Comparison of ENCODE assay signal across 14 cellular contexts in genomic region chr22:47154621-47155081, GRCh38.
DNase-seq lines count a peak whose midpoint lies in the region; ATAC-seq, FAIRE-seq and TF ChIP-seq lines count a peak whose summit lies in the region.
"Had no signal": no experiment of that assay in that cellular context is flagged by ENCODE, and none has a peak within 500 bp of the region (broad histone marks: within the 10 kb centered on the region; RNA-seq: fewer than 3 reads in every experiment).

No MANE protein-coding gene starts in this region.

- ATAC-seq in GM21786 (IDR thresholded peaks at IDR 0.05; ENCODE audit: unreplicated experiment) (no peak), HG03196 (IDR thresholded peaks at IDR 0.05; ENCODE audit: unreplicated experiment) (no peak)
- ATAC-seq: CD8-positive, alpha-beta T cell; stimulated activated naive CD8-positive, alpha-beta T cell treated with anti-CD3 and anti-CD28 coated beads, Interleukin-15, Interleukin-2, amounts not matched to agents 100 U/mL and 50 U/mL, for 24 hours had no signal

- peak; percentile 34 for TF ChIP-seq CTCF in BE2C (IDR thresholded peaks at IDR 0.05; ENCODE audit: low read depth, low read length)

- peak overlapping the region; percentile 31 for H3K4me3 ChIP-seq in BE2C (ENCODE audit: low read depth, low read length)

- no peaks in the 10 kb centered on the region for H3K4me1 ChIP-seq in BE2C
- H3K4me1 ChIP-seq: parathyroid adenoma had no signal

- H3K27me3 ChIP-seq in BE2C = no peaks in the 10 kb centered on the region

- DNase-seq in BE2C = peak; percentile 64
- peak; percentile 58 for DNase-seq in T1000 (lab: John Stamatoyannopoulos, UW)
- peak; percentile 54 to 55 for DNase-seq in frontal cortex (ENCODE audit: low spot score in 2 of 2)
- peak; percentile 66 for DNase-seq in pons (ENCODE audit: low spot score)
- no peak for DNase-seq in activated T-cell treated with anti-CD3 and anti-CD28 coated beads for 4 hours
- DNase-seq in OCI-M2 (lab: John Stamatoyannopoulos, UW; ENCODE audit: unreplicated experiment) = no peak
- DNase-seq: activated T-cell treated with anti-CD3 and anti-CD28 coated beads, Interleukin-2, amount 50 U/mL, for 24 hours; CD8-positive, alpha-beta T cell; NCI-H1930; stimulated activated naive CD8-positive, alpha-beta T cell treated with anti-CD3 and anti-CD28 coated beads, Interleukin-15, Interleukin-2, amounts not matched to agents 100 U/mL and 50 U/mL, for 24 hours; T-helper 1 cell had no signal

- no peaks in the 10 kb centered on the region for H3K36me3 ChIP-seq in BE2C

- H3K9me3 ChIP-seq in BE2C = no peaks in the 10 kb centered on the region

- FAIRE-seq in frontal cortex (lab: Jason Lieb, UNC) = no peak

Comparison
In these comparisons a context has a peak if more than half of its experiments do, and no peak if none do; other contexts are left out.
1. DNase-seq: peak in BE2C (single experiment), T1000 (single experiment), frontal cortex (2 of 2) and pons (single experiment); none in activated T-cell treated with anti-CD3 and anti-CD28 coated beads for 4 hours (single experiment) and OCI-M2 (single experiment).